Comparison of ENCODE assay signal across 8 cellular contexts in the genomic region with DNA sequence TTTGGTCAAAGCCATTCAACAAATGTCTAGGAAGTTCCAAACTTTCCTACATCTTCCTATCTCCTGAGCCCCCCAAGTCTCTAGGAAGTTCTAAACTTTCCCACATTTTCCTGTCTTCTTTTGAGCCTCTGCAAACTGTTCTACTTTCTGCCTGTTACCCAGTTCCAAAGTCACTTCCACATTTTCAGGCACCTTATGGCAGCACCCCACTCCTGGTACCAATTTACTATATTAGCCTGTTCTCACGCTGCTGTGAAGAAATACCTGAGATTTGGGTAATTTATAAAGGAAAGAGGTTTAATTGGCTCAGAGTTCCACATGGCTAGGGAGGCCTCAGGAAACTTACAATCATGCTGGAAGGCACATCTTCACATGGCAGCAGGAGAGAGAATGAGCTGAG.
"Had no signal": no experiment of that assay in that cellular context is flagged by ENCODE, and none has a peak within 500 bp of the region (broad histone marks: within the 10 kb centered on the region; RNA-seq: fewer than 3 reads in every experiment).

No MANE protein-coding gene starts in this region.

- H3K4me3 ChIP-seq: GM12878 had no signal

- FAIRE-seq: G401.6, GM12878, GM12891, GM12892, GM18507, GM19239 had no signal

- DNase-seq: GDM1, GF-D8 had no signal

- ATAC-seq: GM12878 had no signal
